24 cellular contexts compared by ENCODE assay signal in genomic region chr1:218524526-218524925, GRCh38.
A peak's percentile ranks its signal among the peaks of the same experiment; 100 is the strongest.
DNase-seq lines count a peak whose midpoint lies in the region; ATAC-seq and TF ChIP-seq lines count a peak whose summit lies in the region.
"Had no signal": no experiment of that assay in that cellular context is flagged by ENCODE, and none has a peak within 500 bp of the region (broad histone marks: within the 10 kb centered on the region; RNA-seq: fewer than 3 reads in every experiment).

No MANE protein-coding gene starts in this region.

- H3K9me2 ChIP-seq in SK-N-SH = no peaks in the 10 kb centered on the region

- no peaks in the 10 kb centered on the region for H3F3A ChIP-seq in SK-N-SH (replicated peaks; ENCODE audit: insufficient read depth)

- TF ChIP-seq POLR2A in upper lobe of left lung (IDR thresholded peaks at IDR 0.05) = no peak

- H3K27me3 ChIP-seq in SK-N-SH (ENCODE audit: insufficient read depth) (no peaks in the 10 kb centered on the region), lower lobe of right lung (ENCODE audit: low read depth) (no peaks in the 10 kb centered on the region), upper lobe of left lung (no peaks in the 10 kb centered on the region)
- H3K27me3 ChIP-seq: BLaER1, gastrocnemius medialis, tibial artery had no signal

- DNase-seq in NCI-H2029 (lab: John Stamatoyannopoulos, UW) = peak; percentile 27
- DNase-seq in NCI-H2029 treated with DMSO at 0.1 percent for 48 hours (lab: John Stamatoyannopoulos, UW) = no peak
- no peak for DNase-seq in SK-N-SH
- no peak for DNase-seq in lower lobe of right lung
- DNase-seq in upper lobe of left lung = peak in 1 of 2 donors; percentile 25
- DNase-seq in SKM-1 treated with dmso at 0.1 percent for 144 hours (lab: John Stamatoyannopoulos, UW; ENCODE audit: unreplicated experiment) = no peak
- DNase-seq in GOT3 (lab: John Stamatoyannopoulos, UW) = no peak
- DNase-seq in NCI-H524 treated with DMSO at 0.1 percent for 48 hours (lab: John Stamatoyannopoulos, UW) = no peak
- DNase-seq: 8988T; activated CD4-positive, alpha-beta memory T cell treated with anti-CD3 and anti-CD28 coated beads for 36 hours; activated naive CD8-positive, alpha-beta T cell treated with anti-CD3 and anti-CD28 coated beads for 36 hours; Calu3; effector CD8-positive, alpha-beta T cell; gastrocnemius medialis; hypothalamus; occipital lobe; SHP77 treated with DMSO at 0.1 percent for 48 hours; spleen; stimulated activated CD4-positive, alpha-beta T cell treated with anti-CD3 and anti-CD28 coated beads, Interleukin-4, amount 100 ng/mL, for 4 hours; stimulated activated naive CD8-positive, alpha-beta T cell treated with anti-CD3 and anti-CD28 coated beads, Interleukin-15, Interleukin-2, amounts not matched to agents 100 U/mL and 50 U/mL, for 24 hours; T-helper 17 cell; tibial artery had no signal

- H3K9ac ChIP-seq in SK-N-SH = no peak overlapping the region
- H3K9ac ChIP-seq: BLaER1 had no signal

- H3K4me3 ChIP-seq in SK-N-SH (ENCODE audit: low read depth in 2 of 2, low read length in 1 of 2) = no peak overlapping the region
- no peak overlapping the region for H3K4me3 ChIP-seq in lower lobe of right lung
- no peak overlapping the region for H3K4me3 ChIP-seq in upper lobe of left lung
- H3K4me3 ChIP-seq: BLaER1, gastrocnemius medialis, spleen, tibial artery had no signal

- peak; percentile 50 to 82 for ATAC-seq in lower lobe of right lung
- ATAC-seq in upper lobe of left lung (ENCODE audit: low FRiP score in 2 of 2) = peak; percentile 46 to 61
- ATAC-seq: HCT116; stimulated activated naive CD8-positive, alpha-beta T cell treated with anti-CD3 and anti-CD28 coated beads, Interleukin-15, Interleukin-2, amounts not matched to agents 100 U/mL and 50 U/mL, for 24 hours; T-helper 17 cell had no signal

- H3K27ac ChIP-seq in SK-N-SH (ENCODE audit: low read depth in 2 of 2, low read length in 1 of 2) = no peak overlapping the region
- no peak overlapping the region for H3K27ac ChIP-seq in lower lobe of right lung
- no peak overlapping the region for H3K27ac ChIP-seq in upper lobe of left lung
- H3K27ac ChIP-seq: BLaER1, gastrocnemius medialis, spleen, tibial artery had no signal

- CTCF ChIA-PET in SK-N-SH (lab: Yijun Ruan, JAX) = interaction anchor here (0.7 to 1.7 kb wide), 4 partner anchors 8 to 135 kb away, joined by 3 to 4 read pairs (median 4); no protein-coding TSS in a partner anchor

- no peak for TF ChIP-seq RAD21 in SK-N-SH (IDR thresholded peaks at IDR 0.05; ENCODE audit: low read length)

- no peaks in the 10 kb centered on the region for H3K36me3 ChIP-seq in SK-N-SH (replicated peaks in 1 of 2; ENCODE audit: control insufficient read depth in 1 of 2, insufficient read depth in 2 of 2, low read length in 1 of 2)
- no peaks in the 10 kb centered on the region for H3K36me3 ChIP-seq in lower lobe of right lung
- no peaks in the 10 kb centered on the region for H3K36me3 ChIP-seq in upper lobe of left lung
- H3K36me3 ChIP-seq: BLaER1, gastrocnemius medialis, spleen, tibial artery had no signal

- H2AFZ ChIP-seq in SK-N-SH (ENCODE audit: low read depth) = peak overlapping the region; percentile 25; the same call in 1 of the 2 replicates

- H3K79me2 ChIP-seq in SK-N-SH (ENCODE audit: insufficient read depth) = no peaks in the 10 kb centered on the region

- intact Hi-C loops in lower lobe of right lung (cut with DNase I) = no loop called here

- 62% methylated on average over 4 of the region's 4 CpGs for WGBS in SK-N-SH (ENCODE audit: low lambda C conversion rate)
- WGBS in upper lobe of left lung, 2 donors = 34 to 55% methylated on average over 4 of the region's 4 CpGs

- POLR2A ChIA-PET in SK-N-SH (lab: Yijun Ruan, JAX) = no interaction called here

- peaks cover under 1 to 2% of the 10 kb centered on the region in 2 experiments; a peak in 2 of 4 replicates for H3K4me1 ChIP-seq in SK-N-SH (ENCODE audit: control insufficient read depth in 1 of 2, insufficient read depth in 2 of 2, low read depth in 1 of 2, low read length in 1 of 2)
- H3K4me1 ChIP-seq in lower lobe of right lung = peaks cover 5% of the 10 kb centered on the region
- peaks cover 0 to 10% (median 4%) of the 10 kb centered on the region in 4 donors for H3K4me1 ChIP-seq in upper lobe of left lung
- H3K4me1 ChIP-seq: BLaER1, spleen had no signal

- H3K4me2 ChIP-seq in SK-N-SH = no peak overlapping the region
- H3K4me2 ChIP-seq: BLaER1 had no signal

- H3K9me3 ChIP-seq in SK-N-SH (no peaks in the 10 kb centered on the region), lower lobe of right lung (no peaks in the 10 kb centered on the region), upper lobe of left lung (no peaks in the 10 kb centered on the region)
- H3K9me3 ChIP-seq: BLaER1, gastrocnemius medialis, spleen, tibial artery had no signal

- TF ChIP-seq EP300 in SK-N-SH (IDR thresholded peaks at IDR 0.05; ENCODE audit: borderline replicate concordance in 1 of 2, low read depth in 1 of 2, low read length in 1 of 2) = no peak
- TF ChIP-seq EP300 in upper lobe of left lung (IDR thresholded peaks at IDR 0.05) = peak in 1 of 4 donors; percentile 28

- no peak for TF ChIP-seq CTCF in SK-N-SH (IDR thresholded peaks at IDR 0.05)
- TF ChIP-seq CTCF in lower lobe of right lung (IDR thresholded peaks at IDR 0.05) = no peak
- no peak for TF ChIP-seq CTCF in upper lobe of left lung (IDR thresholded peaks at IDR 0.05)

- H4K20me1 ChIP-seq in SK-N-SH (ENCODE audit: insufficient read depth) = no peaks in the 10 kb centered on the region
- H4K20me1 ChIP-seq: BLaER1 had no signal

TF ChIP-seq in SK-N-SH, 30 proteins besides CTCF, POLR2A, EP300 and RAD21:
- TF ChIP-seq REST (IDR thresholded peaks at IDR 0.05; ENCODE audit: low read depth, low read length) = no peak
- peak; percentile 26; the same call in 1 of the 2 replicates for TF ChIP-seq NFIC (IDR thresholded peaks at IDR 0.05; ENCODE audit: borderline replicate concordance)
